In the genomic region with DNA sequence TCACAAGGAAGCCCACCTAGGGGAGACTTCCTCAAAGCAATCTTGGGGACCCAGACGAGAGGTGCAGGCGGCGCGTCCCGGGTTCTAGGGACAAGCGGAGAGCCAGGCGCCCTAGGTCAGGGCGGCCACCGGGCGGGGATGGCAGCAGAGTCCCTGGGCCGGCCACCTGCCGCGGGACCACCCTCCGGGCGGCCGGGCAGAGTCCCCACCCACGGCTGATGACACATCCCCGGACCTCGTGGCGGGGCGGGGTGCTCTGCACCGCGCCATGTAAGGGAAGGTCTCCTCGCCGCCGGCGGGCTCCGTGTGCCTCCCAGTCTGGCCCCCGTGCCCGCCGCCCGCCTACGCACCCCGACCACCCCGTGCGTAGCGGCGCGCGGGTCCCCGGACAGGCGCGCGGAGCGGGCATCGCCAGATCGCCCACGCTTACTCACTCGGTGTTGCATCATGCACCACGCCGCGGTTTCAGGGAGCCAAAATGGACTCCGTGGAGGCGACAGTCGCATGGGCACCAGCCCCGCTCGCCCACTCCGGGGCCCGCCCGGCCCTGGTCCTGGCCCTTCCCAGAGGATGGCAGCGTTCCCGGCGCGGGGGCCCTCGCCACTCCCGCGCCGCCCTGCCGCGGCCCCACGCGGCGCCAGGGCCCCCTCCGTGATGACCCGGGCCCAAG, we compare ENCODE assay signal across 1 cellular context.
TF ChIP-seq lines count a peak whose summit lies in the region.

No MANE protein-coding gene starts in this region.

TF ChIP-seq in HepG2, 621 proteins besides CTCF, POLR2A, EP300 and RAD21 (continued from another document and continues in another):
- TF ChIP-seq, protein P1, sequence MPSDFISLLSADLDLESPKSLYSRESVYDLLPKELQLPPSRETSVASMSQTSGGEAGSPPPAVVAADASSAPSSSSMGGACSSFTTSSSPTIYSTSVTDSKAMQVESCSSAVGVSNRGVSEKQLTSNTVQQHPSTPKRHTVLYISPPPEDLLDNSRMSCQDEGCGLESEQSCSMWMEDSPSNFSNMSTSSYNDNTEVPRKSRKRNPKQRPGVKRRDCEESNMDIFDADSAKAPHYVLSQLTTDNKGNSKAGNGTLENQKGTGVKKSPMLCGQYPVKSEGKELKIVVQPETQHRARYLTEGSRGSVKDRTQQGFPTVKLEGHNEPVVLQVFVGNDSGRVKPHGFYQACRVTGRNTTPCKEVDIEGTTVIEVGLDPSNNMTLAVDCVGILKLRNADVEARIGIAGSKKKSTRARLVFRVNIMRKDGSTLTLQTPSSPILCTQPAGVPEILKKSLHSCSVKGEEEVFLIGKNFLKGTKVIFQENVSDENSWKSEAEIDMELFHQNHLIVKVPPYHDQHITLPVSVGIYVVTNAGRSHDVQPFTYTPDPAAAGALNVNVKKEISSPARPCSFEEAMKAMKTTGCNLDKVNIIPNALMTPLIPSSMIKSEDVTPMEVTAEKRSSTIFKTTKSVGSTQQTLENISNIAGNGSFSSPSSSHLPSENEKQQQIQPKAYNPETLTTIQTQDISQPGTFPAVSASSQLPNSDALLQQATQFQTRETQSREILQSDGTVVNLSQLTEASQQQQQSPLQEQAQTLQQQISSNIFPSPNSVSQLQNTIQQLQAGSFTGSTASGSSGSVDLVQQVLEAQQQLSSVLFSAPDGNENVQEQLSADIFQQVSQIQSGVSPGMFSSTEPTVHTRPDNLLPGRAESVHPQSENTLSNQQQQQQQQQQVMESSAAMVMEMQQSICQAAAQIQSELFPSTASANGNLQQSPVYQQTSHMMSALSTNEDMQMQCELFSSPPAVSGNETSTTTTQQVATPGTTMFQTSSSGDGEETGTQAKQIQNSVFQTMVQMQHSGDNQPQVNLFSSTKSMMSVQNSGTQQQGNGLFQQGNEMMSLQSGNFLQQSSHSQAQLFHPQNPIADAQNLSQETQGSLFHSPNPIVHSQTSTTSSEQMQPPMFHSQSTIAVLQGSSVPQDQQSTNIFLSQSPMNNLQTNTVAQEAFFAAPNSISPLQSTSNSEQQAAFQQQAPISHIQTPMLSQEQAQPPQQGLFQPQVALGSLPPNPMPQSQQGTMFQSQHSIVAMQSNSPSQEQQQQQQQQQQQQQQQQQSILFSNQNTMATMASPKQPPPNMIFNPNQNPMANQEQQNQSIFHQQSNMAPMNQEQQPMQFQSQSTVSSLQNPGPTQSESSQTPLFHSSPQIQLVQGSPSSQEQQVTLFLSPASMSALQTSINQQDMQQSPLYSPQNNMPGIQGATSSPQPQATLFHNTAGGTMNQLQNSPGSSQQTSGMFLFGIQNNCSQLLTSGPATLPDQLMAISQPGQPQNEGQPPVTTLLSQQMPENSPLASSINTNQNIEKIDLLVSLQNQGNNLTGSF (CRISPR knock-in tag; IDR thresholded peaks at IDR 0.05): no peak
- TF ChIP-seq SP5 (CRISPR knock-in tag; IDR thresholded peaks at IDR 0.05; ENCODE audit: borderline replicate concordance, low read depth) (no peak), MED13 (CRISPR knock-in tag; IDR thresholded peaks at IDR 0.05) (no peak), ARNTL (CRISPR knock-in tag; IDR thresholded peaks at IDR 0.05) (no peak), CHCHD3 (CRISPR knock-in tag; IDR thresholded peaks at IDR 0.05) (no peak), ZNF232 (CRISPR knock-in tag; IDR thresholded peaks at IDR 0.05; ENCODE audit: borderline replicate concordance) (no peak), ZBTB8A (CRISPR knock-in tag; IDR thresholded peaks at IDR 0.05; ENCODE audit: borderline replicate concordance, low read depth) (0 out of 2 replicates have a peak, but pooled peaks have one; percentile 37), HIC2 (CRISPR knock-in tag; IDR thresholded peaks at IDR 0.05; ENCODE audit: low read depth) (no peak), EZH2 (conservative IDR thresholded peaks at IDR 0.05; ENCODE audit: low read depth, low read length) (no peak), CBX5 (CRISPR knock-in tag; IDR thresholded peaks at IDR 0.05; ENCODE audit: borderline replicate concordance) (no peak), NFRKB (IDR thresholded peaks at IDR 0.05) (no peak), TEAD3 (CRISPR knock-in tag; optimal IDR thresholded peaks at IDR 0.05; ENCODE audit: borderline replicate concordance) (no peak), ZNF800 (CRISPR knock-in tag; IDR thresholded peaks at IDR 0.05) (0 out of 2 replicates have a peak, but pooled peaks have one; percentile 31), BORCS8-MEF2B (CRISPR knock-in tag; IDR thresholded peaks at IDR 0.05) (no peak), TCF12 (IDR thresholded peaks at IDR 0.05) (no peak), TCF12 (CRISPR knock-in tag; IDR thresholded peaks at IDR 0.05) (peak; percentile 74; the same call in 1 of the 2 replicates), AGO1 (IDR thresholded peaks at IDR 0.05; ENCODE audit: low read depth, low read length, poor library complexity, severe bottlenecking) (peak; percentile 38), ERF (CRISPR knock-in tag; IDR thresholded peaks at IDR 0.05) (no peak), EEA1 (CRISPR knock-in tag; IDR thresholded peaks at IDR 0.05; ENCODE audit: borderline replicate concordance) (peak; percentile 43; the same call in 1 of the 2 replicates), ZFX (CRISPR knock-in tag; IDR thresholded peaks at IDR 0.05; ENCODE audit: low read depth) (peak; percentile 35), ZSCAN25 (CRISPR knock-in tag; IDR thresholded peaks at IDR 0.05) (no peak), HNRNPUL1 (IDR thresholded peaks at IDR 0.05; ENCODE audit: low read depth, low read length) (no peak), HMG20A (CRISPR knock-in tag; IDR thresholded peaks at IDR 0.05; ENCODE audit: borderline replicate concordance) (no peak), ZNF616 (CRISPR knock-in tag; IDR thresholded peaks at IDR 0.05; ENCODE audit: low read depth) (no peak), SRF (IDR thresholded peaks at IDR 0.05; ENCODE audit: low read depth, low read length) (no peak), KDM5B (CRISPR knock-in tag; IDR thresholded peaks at IDR 0.05; ENCODE audit: borderline replicate concordance) (peak; percentile 72), ZFAT (CRISPR knock-in tag; conservative IDR thresholded peaks at IDR 0.05) (no peak), ESRRA (CRISPR knock-in tag; IDR thresholded peaks at IDR 0.05; ENCODE audit: low read depth) (no peak), ZSCAN31 (CRISPR knock-in tag; IDR thresholded peaks at IDR 0.05; ENCODE audit: low read depth) (no peak), TSC22D2 (CRISPR knock-in tag; IDR thresholded peaks at IDR 0.05; ENCODE audit: borderline replicate concordance) (no peak)
- TF ChIP-seq, protein P2, sequence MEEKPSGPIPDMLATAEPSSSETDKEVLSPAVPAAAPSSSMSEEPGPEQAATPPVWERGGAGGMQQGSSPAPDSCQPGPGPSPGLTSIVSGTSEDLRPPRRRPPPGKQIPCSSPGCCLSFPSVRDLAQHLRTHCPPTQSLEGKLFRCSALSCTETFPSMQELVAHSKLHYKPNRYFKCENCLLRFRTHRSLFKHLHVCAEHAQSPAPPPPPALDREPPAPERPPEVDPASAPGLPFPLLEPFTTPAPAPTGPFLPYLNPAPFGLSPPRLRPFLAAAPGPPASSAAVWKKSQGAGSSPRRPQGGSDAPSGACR (CRISPR knock-in tag; IDR thresholded peaks at IDR 0.05): no peak
- TF ChIP-seq, protein P3, sequence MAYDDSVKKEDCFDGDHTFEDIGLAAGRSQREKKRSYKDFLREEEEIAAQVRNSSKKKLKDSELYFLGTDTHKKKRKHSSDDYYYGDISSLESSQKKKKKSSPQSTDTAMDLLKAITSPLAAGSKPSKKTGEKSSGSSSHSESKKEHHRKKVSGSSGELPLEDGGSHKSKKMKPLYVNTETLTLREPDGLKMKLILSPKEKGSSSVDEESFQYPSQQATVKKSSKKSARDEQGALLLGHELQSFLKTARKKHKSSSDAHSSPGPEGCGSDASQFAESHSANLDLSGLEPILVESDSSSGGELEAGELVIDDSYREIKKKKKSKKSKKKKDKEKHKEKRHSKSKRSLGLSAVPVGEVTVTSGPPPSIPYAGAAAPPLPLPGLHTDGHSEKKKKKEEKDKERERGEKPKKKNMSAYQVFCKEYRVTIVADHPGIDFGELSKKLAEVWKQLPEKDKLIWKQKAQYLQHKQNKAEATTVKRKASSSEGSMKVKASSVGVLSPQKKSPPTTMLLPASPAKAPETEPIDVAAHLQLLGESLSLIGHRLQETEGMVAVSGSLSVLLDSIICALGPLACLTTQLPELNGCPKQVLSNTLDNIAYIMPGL (CRISPR knock-in tag; IDR thresholded peaks at IDR 0.05; ENCODE audit: borderline replicate concordance in 1 of 2, low read depth in 1 of 2): no peak; a peak in 1 of 4 replicates
- TF ChIP-seq, protein P4, sequence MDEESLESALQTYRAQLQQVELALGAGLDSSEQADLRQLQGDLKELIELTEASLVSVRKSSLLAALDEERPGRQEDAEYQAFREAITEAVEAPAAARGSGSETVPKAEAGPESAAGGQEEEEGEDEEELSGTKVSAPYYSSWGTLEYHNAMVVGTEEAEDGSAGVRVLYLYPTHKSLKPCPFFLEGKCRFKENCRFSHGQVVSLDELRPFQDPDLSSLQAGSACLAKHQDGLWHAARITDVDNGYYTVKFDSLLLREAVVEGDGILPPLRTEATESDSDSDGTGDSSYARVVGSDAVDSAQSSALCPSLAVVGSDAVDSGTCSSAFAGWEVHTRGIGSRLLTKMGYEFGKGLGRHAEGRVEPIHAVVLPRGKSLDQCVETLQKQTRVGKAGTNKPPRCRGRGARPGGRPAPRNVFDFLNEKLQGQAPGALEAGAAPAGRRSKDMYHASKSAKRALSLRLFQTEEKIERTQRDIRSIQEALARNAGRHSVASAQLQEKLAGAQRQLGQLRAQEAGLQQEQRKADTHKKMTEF (CRISPR knock-in tag; IDR thresholded peaks at IDR 0.05): no peak
- TF ChIP-seq, protein P5, sequence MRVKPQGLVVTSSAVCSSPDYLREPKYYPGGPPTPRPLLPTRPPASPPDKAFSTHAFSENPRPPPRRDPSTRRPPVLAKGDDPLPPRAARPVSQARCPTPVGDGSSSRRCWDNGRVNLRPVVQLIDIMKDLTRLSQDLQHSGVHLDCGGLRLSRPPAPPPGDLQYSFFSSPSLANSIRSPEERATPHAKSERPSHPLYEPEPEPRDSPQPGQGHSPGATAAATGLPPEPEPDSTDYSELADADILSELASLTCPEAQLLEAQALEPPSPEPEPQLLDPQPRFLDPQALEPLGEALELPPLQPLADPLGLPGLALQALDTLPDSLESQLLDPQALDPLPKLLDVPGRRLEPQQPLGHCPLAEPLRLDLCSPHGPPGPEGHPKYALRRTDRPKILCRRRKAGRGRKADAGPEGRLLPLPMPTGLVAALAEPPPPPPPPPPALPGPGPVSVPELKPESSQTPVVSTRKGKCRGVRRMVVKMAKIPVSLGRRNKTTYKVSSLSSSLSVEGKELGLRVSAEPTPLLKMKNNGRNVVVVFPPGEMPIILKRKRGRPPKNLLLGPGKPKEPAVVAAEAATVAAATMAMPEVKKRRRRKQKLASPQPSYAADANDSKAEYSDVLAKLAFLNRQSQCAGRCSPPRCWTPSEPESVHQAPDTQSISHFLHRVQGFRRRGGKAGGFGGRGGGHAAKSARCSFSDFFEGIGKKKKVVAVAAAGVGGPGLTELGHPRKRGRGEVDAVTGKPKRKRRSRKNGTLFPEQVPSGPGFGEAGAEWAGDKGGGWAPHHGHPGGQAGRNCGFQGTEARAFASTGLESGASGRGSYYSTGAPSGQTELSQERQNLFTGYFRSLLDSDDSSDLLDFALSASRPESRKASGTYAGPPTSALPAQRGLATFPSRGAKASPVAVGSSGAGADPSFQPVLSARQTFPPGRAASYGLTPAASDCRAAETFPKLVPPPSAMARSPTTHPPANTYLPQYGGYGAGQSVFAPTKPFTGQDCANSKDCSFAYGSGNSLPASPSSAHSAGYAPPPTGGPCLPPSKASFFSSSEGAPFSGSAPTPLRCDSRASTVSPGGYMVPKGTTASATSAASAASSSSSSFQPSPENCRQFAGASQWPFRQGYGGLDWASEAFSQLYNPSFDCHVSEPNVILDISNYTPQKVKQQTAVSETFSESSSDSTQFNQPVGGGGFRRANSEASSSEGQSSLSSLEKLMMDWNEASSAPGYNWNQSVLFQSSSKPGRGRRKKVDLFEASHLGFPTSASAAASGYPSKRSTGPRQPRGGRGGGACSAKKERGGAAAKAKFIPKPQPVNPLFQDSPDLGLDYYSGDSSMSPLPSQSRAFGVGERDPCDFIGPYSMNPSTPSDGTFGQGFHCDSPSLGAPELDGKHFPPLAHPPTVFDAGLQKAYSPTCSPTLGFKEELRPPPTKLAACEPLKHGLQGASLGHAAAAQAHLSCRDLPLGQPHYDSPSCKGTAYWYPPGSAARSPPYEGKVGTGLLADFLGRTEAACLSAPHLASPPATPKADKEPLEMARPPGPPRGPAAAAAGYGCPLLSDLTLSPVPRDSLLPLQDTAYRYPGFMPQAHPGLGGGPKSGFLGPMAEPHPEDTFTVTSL (CRISPR knock-in tag; IDR thresholded peaks at IDR 0.05; ENCODE audit: borderline replicate concordance): no peak
- TF ChIP-seq, protein P6, sequence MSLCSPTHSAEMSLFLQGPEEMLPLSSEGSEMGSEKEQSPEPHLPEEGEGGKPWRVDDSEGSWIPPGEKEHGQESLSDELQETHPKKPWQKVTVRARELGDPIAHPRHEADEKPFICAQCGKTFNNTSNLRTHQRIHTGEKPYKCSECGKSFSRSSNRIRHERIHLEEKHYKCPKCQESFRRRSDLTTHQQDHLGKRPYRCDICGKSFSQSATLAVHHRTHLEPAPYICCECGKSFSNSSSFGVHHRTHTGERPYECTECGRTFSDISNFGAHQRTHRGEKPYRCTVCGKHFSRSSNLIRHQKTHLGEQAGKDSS (CRISPR knock-in tag; IDR thresholded peaks at IDR 0.05; ENCODE audit: borderline replicate concordance, low read depth): no peak
